ENCODE assay signal across 14 cellular contexts in the genomic region with DNA sequence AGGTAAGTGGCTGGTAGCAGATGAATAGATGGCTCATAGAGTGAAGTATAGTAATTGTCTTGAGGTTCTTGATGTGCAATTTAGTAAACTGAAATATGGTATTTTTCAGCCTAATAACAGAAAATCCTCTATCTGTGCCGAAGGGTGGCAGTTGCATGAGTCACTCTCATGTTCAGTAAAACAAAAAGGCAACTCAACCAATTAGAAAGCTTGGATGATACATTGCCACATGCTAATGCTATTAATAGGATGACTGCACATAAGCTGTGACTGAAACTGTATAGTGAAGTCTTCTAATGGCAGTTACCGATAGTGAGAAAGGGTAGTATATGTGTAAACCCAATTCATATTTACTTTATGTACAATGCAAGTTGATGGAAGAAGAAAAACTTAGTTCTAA. TPM values are rescaled to one million over a fixed set of nuclear protein-coding genes. Genes with fewer than 3 reads are reported as not detected.
DNase-seq lines count a peak whose midpoint lies in the region; ATAC-seq and TF ChIP-seq lines count a peak whose summit lies in the region.
"Had no signal": no experiment of that assay in that cellular context is flagged by ENCODE, and none has a peak within 500 bp of the region (broad histone marks: within the 10 kb centered on the region; RNA-seq: fewer than 3 reads in every experiment).

No MANE protein-coding gene starts in this region.

- no peaks in the 10 kb centered on the region for H3K4me1 Mint-ChIP-seq in Caco-2 (ENCODE audit: low read depth, unreplicated experiment)
- H3K4me1 Mint-ChIP-seq: activated naive CD4-positive, alpha-beta T cell treated with anti-CD3 and anti-CD28 coated beads, Interleukin-2, amount 10 ng/mL, durations not matched to agents 7 days and 5 days; memory B cell had no signal

- H3K36me3 ChIP-seq in Caco-2 (ENCODE audit: control insufficient read depth, insufficient read depth, low read length): no peaks in the 10 kb centered on the region

- DNase-seq in Ammon's horn (ENCODE audit: low spot score) (peak; percentile 59), RPMI8226 (peak; percentile 51), Caco-2 (no peak), Right ventricle myocardium superior (no peak), HEK293T (ENCODE audit: extremely low spot score) (no peak), NCI-H1092 treated with DMSO at 0.1 percent for 48 hours (lab: John Stamatoyannopoulos, UW) (no peak)
- DNase-seq: activated CD8-positive, alpha-beta T cell treated with anti-CD3 and anti-CD28 coated beads, Interleukin-2, amount 10 ng/mL, durations not matched to agents 7 days and 5 days; activated naive CD4-positive, alpha-beta T cell treated with anti-CD3 and anti-CD28 coated beads, Interleukin-2, amount 10 ng/mL, durations not matched to agents 7 days and 5 days; DMS 273 treated with DMSO at 0.1 percent for 48 hours; NCI-H345 had no signal

- H3K27ac Mint-ChIP-seq in Caco-2 (ENCODE audit: unreplicated experiment): no peak overlapping the region
- H3K27ac Mint-ChIP-seq: activated CD8-positive, alpha-beta T cell treated with anti-CD3 and anti-CD28 coated beads, Interleukin-2, amount 10 ng/mL, durations not matched to agents 7 days and 5 days; activated naive CD4-positive, alpha-beta T cell treated with anti-CD3 and anti-CD28 coated beads, Interleukin-2, amount 10 ng/mL, durations not matched to agents 7 days and 5 days; memory B cell; T-helper 2 cell treated with Interferon-gamma antibody and Interleukin-4, amounts not matched to agents 5 μg/mL and 100 μg/mL, for 36 hours had no signal

- no peaks in the 10 kb centered on the region for H3K36me3 Mint-ChIP-seq in Caco-2 (ENCODE audit: insufficient read depth, unreplicated experiment)
- H3K36me3 Mint-ChIP-seq: activated naive CD4-positive, alpha-beta T cell treated with anti-CD3 and anti-CD28 coated beads, Interleukin-2, amount 10 ng/mL, durations not matched to agents 7 days and 5 days; memory B cell had no signal

- H3K4me1 ChIP-seq in Caco-2: no peaks in the 10 kb centered on the region

- H3K9me3 ChIP-seq in Caco-2: no peaks in the 10 kb centered on the region

- no peaks in the 10 kb centered on the region for H3K27me3 ChIP-seq in Caco-2 (replicated peaks; ENCODE audit: control insufficient read depth, insufficient read depth, low read length)

- H3K9me3 Mint-ChIP-seq in Caco-2 (ENCODE audit: unreplicated experiment): no peaks in the 10 kb centered on the region
- H3K9me3 Mint-ChIP-seq: activated naive CD4-positive, alpha-beta T cell treated with anti-CD3 and anti-CD28 coated beads, Interleukin-2, amount 10 ng/mL, durations not matched to agents 7 days and 5 days; memory B cell; T-helper 2 cell treated with Interferon-gamma antibody and Interleukin-4, amounts not matched to agents 5 μg/mL and 100 μg/mL, for 36 hours had no signal

- no peak overlapping the region for H3K4me3 ChIP-seq in Caco-2 (ENCODE audit: low read depth, low read length)

- no peaks in the 10 kb centered on the region for H3K27me3 Mint-ChIP-seq in Caco-2 (ENCODE audit: insufficient read depth, unreplicated experiment)
- H3K27me3 Mint-ChIP-seq: activated naive CD4-positive, alpha-beta T cell treated with anti-CD3 and anti-CD28 coated beads, Interleukin-2, amount 10 ng/mL, durations not matched to agents 7 days and 5 days; memory B cell had no signal

- H3K4me3 Mint-ChIP-seq in Caco-2 (ENCODE audit: unreplicated experiment): no peak overlapping the region
- H3K4me3 Mint-ChIP-seq: activated CD8-positive, alpha-beta T cell treated with anti-CD3 and anti-CD28 coated beads, Interleukin-2, amount 10 ng/mL, durations not matched to agents 7 days and 5 days; activated naive CD4-positive, alpha-beta T cell treated with anti-CD3 and anti-CD28 coated beads, Interleukin-2, amount 10 ng/mL, durations not matched to agents 7 days and 5 days; memory B cell; T-helper 2 cell treated with Interferon-gamma antibody and Interleukin-4, amounts not matched to agents 5 μg/mL and 100 μg/mL, for 36 hours had no signal

- intact Hi-C loops in Caco-2 (cut with micrococcal nuclease; ENCODE audit: unreplicated experiment) (no loop called here), Right ventricle myocardium superior (cut with DNase I) (no loop called here)

- TF ChIP-seq CTCF in Caco-2 (IDR thresholded peaks at IDR 0.05; ENCODE audit: insufficient read depth in 1 of 2, low read depth in 1 of 2, low read length in 1 of 2, severe bottlenecking in 1 of 2, unreplicated experiment in 1 of 2): no peak

- POLR2A ChIA-PET in Caco-2 (lab: Charles Lee) (no interaction called here), HEK293T (lab: Yijun Ruan, JAX) (no interaction called here)

- BruUV-seq in Caco-2 (replicated peaks; lab: Mats Ljungman, UMichigan): no TSS peak

- peak; percentile 33 for ATAC-seq in GM19468 (IDR thresholded peaks at IDR 0.05; ENCODE audit: extremely low read depth, unreplicated experiment)
- peak; percentile 43 for ATAC-seq in HG03280 (IDR thresholded peaks at IDR 0.05; ENCODE audit: unreplicated experiment)
- no peak for ATAC-seq in Right ventricle myocardium superior (ENCODE audit: poor library complexity)
- ATAC-seq: activated CD8-positive, alpha-beta T cell treated with anti-CD3 and anti-CD28 coated beads, Interleukin-2, amount 10 ng/mL, durations not matched to agents 7 days and 5 days had no signal

- CTCF ChIA-PET in Caco-2 (lab: Charles Lee) (no interaction called here), HEK293T (lab: Yijun Ruan, JAX) (no interaction called here)

TF ChIP-seq in HEK293T, 16 proteins besides CTCF, POLR2A, EP300 and RAD21:
- TF ChIP-seq SP1 (IDR thresholded peaks at IDR 0.05) (no peak), ARNT (IDR thresholded peaks at IDR 0.05) (no peak), LEF1 (IDR thresholded peaks at IDR 0.05; ENCODE audit: borderline replicate concordance) (no peak), ZNF384 (IDR thresholded peaks at IDR 0.05) (no peak), FOXK2 (IDR thresholded peaks at IDR 0.05) (no peak), L3MBTL2 (conservative IDR thresholded peaks at IDR 0.05) (no peak), FOXM1 (IDR thresholded peaks at IDR 0.05; ENCODE audit: borderline replicate concordance) (no peak), SUZ12 (IDR thresholded peaks at IDR 0.05) (no peak), HDGF (IDR thresholded peaks at IDR 0.05; ENCODE audit: borderline replicate concordance) (no peak), NFRKB (IDR thresholded peaks at IDR 0.05) (no peak), CTBP1 (IDR thresholded peaks at IDR 0.05; ENCODE audit: borderline replicate concordance) (no peak)
- TF ChIP-seq, protein P1, sequence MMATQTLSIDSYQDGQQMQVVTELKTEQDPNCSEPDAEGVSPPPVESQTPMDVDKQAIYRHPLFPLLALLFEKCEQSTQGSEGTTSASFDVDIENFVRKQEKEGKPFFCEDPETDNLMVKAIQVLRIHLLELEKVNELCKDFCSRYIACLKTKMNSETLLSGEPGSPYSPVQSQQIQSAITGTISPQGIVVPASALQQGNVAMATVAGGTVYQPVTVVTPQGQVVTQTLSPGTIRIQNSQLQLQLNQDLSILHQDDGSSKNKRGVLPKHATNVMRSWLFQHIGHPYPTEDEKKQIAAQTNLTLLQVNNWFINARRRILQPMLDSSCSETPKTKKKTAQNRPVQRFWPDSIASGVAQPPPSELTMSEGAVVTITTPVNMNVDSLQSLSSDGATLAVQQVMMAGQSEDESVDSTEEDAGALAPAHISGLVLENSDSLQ (IDR thresholded peaks at IDR 0.05): no peak

RNA-seq across cellular contexts. Expression of a gene that starts 52.2 kb away (rescaled TPM):
- total RNA-seq in Caco-2 (2022): 0.32 and 0.39 TPM in 2 replicates
- total RNA-seq in Right ventricle myocardium superior: not detected
- total RNA-seq: activated CD8-positive, alpha-beta T cell treated with anti-CD3 and anti-CD28 coated beads, Interleukin-2, amount 10 ng/mL, durations not matched to agents 7 days and 5 days had no signal

Comparison
In these comparisons a context has a peak if more than half of its experiments do, and no peak if none do; other contexts are left out.
1. DNase-seq: peak in Ammon's horn (single experiment) and RPMI8226 (single experiment); none in Caco-2 (0 of 2), Right ventricle myocardium superior (single experiment), HEK293T (single experiment) and NCI-H1092 treated with DMSO at 0.1 percent for 48 hours (single experiment).